ENCODE assay signal across 1 cellular context in the genomic region with DNA sequence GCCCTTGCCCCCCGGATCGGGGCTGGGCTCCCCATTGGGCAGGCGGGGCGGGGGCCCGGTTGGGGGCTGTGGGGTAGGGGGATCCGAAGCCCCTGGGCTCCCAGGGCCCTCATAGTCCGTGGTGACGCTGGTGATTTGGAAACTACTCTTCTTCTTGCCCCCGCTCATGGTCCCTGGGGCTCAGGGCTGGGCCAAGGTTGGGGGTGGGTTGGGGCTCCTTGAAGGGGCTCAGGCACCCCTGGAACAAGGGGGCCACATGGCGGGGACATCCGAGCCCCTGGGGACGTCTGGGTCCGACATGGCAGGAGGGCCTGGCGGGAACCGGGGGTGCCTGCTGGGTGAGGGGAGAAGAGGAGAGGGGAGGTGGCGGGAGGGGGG.
TF ChIP-seq lines count a peak whose summit lies in the region.

No MANE protein-coding gene starts in this region.

TF ChIP-seq in K562, 482 proteins besides CTCF, POLR2A, EP300 and RAD21:
- TF ChIP-seq ZBTB7A (IDR thresholded peaks at IDR 0.05; ENCODE audit: borderline replicate concordance, control insufficient read depth, low read depth, low read length) = peak; percentile 42; the same call in 1 of the 2 replicates
- TF ChIP-seq NCOA2 (IDR thresholded peaks at IDR 0.05; ENCODE audit: partially characterized antibody in 2 of 2) = no peak
TF ChIP-seq in K562: peak in this region for 1.
